Comparison of ENCODE assay signal across 14 cellular contexts in genomic region chr9:117412006-117412715, GRCh38. TPM values are rescaled to one million over a fixed set of nuclear protein-coding genes. Genes with fewer than 3 reads are reported as not detected.
A peak's percentile ranks its signal among the peaks of the same experiment; 100 is the strongest.
DNase-seq lines count a peak whose midpoint lies in the region; ATAC-seq, FAIRE-seq and TF ChIP-seq lines count a peak whose summit lies in the region.
"Had no signal": no experiment of that assay in that cellular context is flagged by ENCODE, and none has a peak within 500 bp of the region (broad histone marks: within the 10 kb centered on the region; RNA-seq: fewer than 3 reads in every experiment).

No MANE protein-coding gene starts in this region.

- intact Hi-C loops in PC-3 (cut with micrococcal nuclease) = no loop called here
- intact Hi-C loops in breast epithelium (cut with DNase I; ENCODE audit: low total_unique reads) = no loop called here

- H3K9me2 ChIP-seq in Karpas-422 (replicated peaks; ENCODE audit: insufficient read depth, low read length) = no peaks in the 10 kb centered on the region
- H3K9me2 ChIP-seq in PC-3 (replicated peaks; ENCODE audit: low read length) = no peaks in the 10 kb centered on the region

- DNase-seq in DMS53 (lab: John Stamatoyannopoulos, UW) = peak; percentile 71
- no peak for DNase-seq in Karpas-422
- DNase-seq in PC-3 = no peak
- DNase-seq in small intestine = no peak
- DNase-seq in effector CD4-positive, alpha-beta T cell = no peak
- no peak for DNase-seq in breast epithelium (ENCODE audit: low spot score in 2 of 2)
- DNase-seq: activated T-cell treated with anti-CD3 and anti-CD28 coated beads, Interleukin-2, amount 50 U/mL, for 24 hours; effector CD8-positive, alpha-beta T cell had no signal

- WGBS in small intestine, 3 donors = 30 to 38% (median 35%) methylated on average over 17 of the region's 17 CpGs

- H3K79me2 ChIP-seq in Karpas-422 (ENCODE audit: low read length) (no peaks in the 10 kb centered on the region), PC-3 (ENCODE audit: low read length) (no peaks in the 10 kb centered on the region)

- no peak for FAIRE-seq in small intestine (lab: Jason Lieb, UNC)
- FAIRE-seq: frontal cortex had no signal

- no peak overlapping the region for H2AFZ ChIP-seq in Karpas-422 (ENCODE audit: low read length)
- H2AFZ ChIP-seq in PC-3 (ENCODE audit: low read length) = no peak overlapping the region

- peak overlapping the region; percentile 80 to 86 (median 81) for H3K4me3 Mint-ChIP-seq in nephron
- H3K4me3 Mint-ChIP-seq: activated T-cell treated with anti-CD3 and anti-CD28 coated beads, Interleukin-2, amount 50 U/mL, for 24 hours had no signal

- H4K20me1 ChIP-seq in Karpas-422 (ENCODE audit: insufficient read depth, low read depth, low read length) (no peaks in the 10 kb centered on the region), PC-3 (ENCODE audit: low read length) (no peaks in the 10 kb centered on the region)

- H3K4me2 ChIP-seq in Karpas-422 (ENCODE audit: low read depth, low read length, poor library complexity, severe bottlenecking) = peak overlapping the region; percentile 42
- no peak overlapping the region for H3K4me2 ChIP-seq in PC-3 (ENCODE audit: low read length)

- BruUV-seq in PC-3 (replicated peaks; lab: Mats Ljungman, UMichigan) = no TSS peak

- H3K27ac ChIP-seq in Karpas-422 (ENCODE audit: low read length) (no peak overlapping the region), PC-3 (ENCODE audit: low read length) (no peak overlapping the region), small intestine (ENCODE audit: low read depth in 1 of 2, low read length in 1 of 2) (no peak overlapping the region), breast epithelium (no peak overlapping the region)
- H3K27ac ChIP-seq: C4-2B, right lobe of liver, suprapubic skin had no signal

- CTCF ChIA-PET in PC-3 (lab: Charles Lee) = interaction anchor here (0.7 kb wide), 1 partner anchor 505 kb away, joined by 3 read pairs; no protein-coding TSS in a partner anchor

- H3K9ac ChIP-seq in Karpas-422 (ENCODE audit: low read length) (no peak overlapping the region), PC-3 (ENCODE audit: low read length) (no peak overlapping the region)

- H3K9me3 ChIP-seq in Karpas-422 (ENCODE audit: low read length) = no peaks in the 10 kb centered on the region
- H3K9me3 ChIP-seq in PC-3 (ENCODE audit: low read length) = no peaks in the 10 kb centered on the region
- no peaks in the 10 kb centered on the region for H3K9me3 ChIP-seq in small intestine (ENCODE audit: control insufficient read depth, low read depth)
- no peaks in the 10 kb centered on the region for H3K9me3 ChIP-seq in breast epithelium
- H3K9me3 ChIP-seq: right lobe of liver, suprapubic skin had no signal

- H3K27me3 Mint-ChIP-seq in nephron (ENCODE audit: low read depth) = peaks cover 72% of the 10 kb centered on the region

- no peak overlapping the region for H3K27ac Mint-ChIP-seq in nephron
- H3K27ac Mint-ChIP-seq: activated T-cell treated with anti-CD3 and anti-CD28 coated beads, Interleukin-2, amount 50 U/mL, for 24 hours had no signal

- H3F3A ChIP-seq in PC-3 (ENCODE audit: low read length, unreplicated experiment) = no peaks in the 10 kb centered on the region

- no peak overlapping the region for H3K4me3 ChIP-seq in Karpas-422 (ENCODE audit: low read length)
- no peak overlapping the region for H3K4me3 ChIP-seq in PC-3 (ENCODE audit: low read length)
- H3K4me3 ChIP-seq in small intestine (ENCODE audit: low read depth in 1 of 2, low read length in 2 of 2) = no peak overlapping the region
- no peak overlapping the region for H3K4me3 ChIP-seq in breast epithelium
- H3K4me3 ChIP-seq: right lobe of liver had no signal

- TF ChIP-seq CTCF in nephron (IDR thresholded peaks at IDR 0.05; ENCODE audit: unreplicated experiment in 3 of 3) = no peak
- TF ChIP-seq CTCF in PC-3 (conservative IDR thresholded peaks at IDR 0.05; ENCODE audit: low read depth, low read length) = no peak
- TF ChIP-seq CTCF in breast epithelium (IDR thresholded peaks at IDR 0.05) = no peak

- H3K9me3 Mint-ChIP-seq in nephron = no peaks in the 10 kb centered on the region
- H3K9me3 Mint-ChIP-seq: activated T-cell treated with anti-CD3 and anti-CD28 coated beads, Interleukin-2, amount 50 U/mL, for 24 hours had no signal

- TF ChIP-seq POLR2A in breast epithelium (IDR thresholded peaks at IDR 0.05) = no peak

- H3K4me1 Mint-ChIP-seq in nephron = peaks cover 8% of the 10 kb centered on the region

- H3K36me3 Mint-ChIP-seq in nephron (ENCODE audit: low read depth) = no peaks in the 10 kb centered on the region

- H3K4me1 ChIP-seq in Karpas-422 (ENCODE audit: low read length) (peaks cover 24% of the 10 kb centered on the region), PC-3 (ENCODE audit: insufficient read depth, low read length) (no peaks in the 10 kb centered on the region), small intestine (ENCODE audit: control insufficient read depth in 2 of 2, insufficient read depth in 1 of 2, low read depth in 1 of 2, low read length in 1 of 2) (no peaks in the 10 kb centered on the region), breast epithelium (no peaks in the 10 kb centered on the region)

- H3K27me3 ChIP-seq in Karpas-422 (ENCODE audit: low read length) (no peaks in the 10 kb centered on the region), PC-3 (ENCODE audit: low read length) (peaks cover 37% of the 10 kb centered on the region), small intestine (ENCODE audit: control insufficient read depth in 2 of 2, insufficient read depth in 2 of 2, low read length in 2 of 2) (peaks cover 17 to 29% of the 10 kb centered on the region in 2 donors), breast epithelium (peaks cover 0 to 19% of the 10 kb centered on the region in 2 donors)

- H3K36me3 ChIP-seq in Karpas-422 (ENCODE audit: insufficient read depth, low read length) = no peaks in the 10 kb centered on the region
- no peaks in the 10 kb centered on the region for H3K36me3 ChIP-seq in PC-3 (ENCODE audit: low read depth, low read length)
- no peaks in the 10 kb centered on the region for H3K36me3 ChIP-seq in small intestine (ENCODE audit: control insufficient read depth in 2 of 2, insufficient read depth in 2 of 2, low read length in 2 of 2)
- no peaks in the 10 kb centered on the region for H3K36me3 ChIP-seq in breast epithelium
- H3K36me3 ChIP-seq: right lobe of liver, suprapubic skin had no signal

- POLR2A ChIA-PET in PC-3 (lab: Charles Lee; ENCODE audit: unreplicated experiment) = no interaction called here

- ATAC-seq in SK-N-SH treated with all-trans-retinoic acid at 6 μM for 48 hours (peak; percentile 8; the same call in 1 of the 3 replicates), PC-3 (no peak)

TF ChIP-seq in SK-N-SH treated with all-trans-retinoic acid at 6 μM for 48 hours, 23 proteins besides CTCF, POLR2A, EP300 and RAD21:
- TF ChIP-seq GLIS3 (CRISPR knock-in tag; IDR thresholded peaks at IDR 0.05) (no peak), RARB (CRISPR knock-in tag; IDR thresholded peaks at IDR 0.05) (no peak), ESRRG (CRISPR knock-in tag; IDR thresholded peaks at IDR 0.05) (no peak), ARNTL (CRISPR knock-in tag; IDR thresholded peaks at IDR 0.05; ENCODE audit: borderline replicate concordance, low read depth) (no peak), ZNF8 (CRISPR knock-in tag; IDR thresholded peaks at IDR 0.05) (no peak)
- TF ChIP-seq, protein P1, sequence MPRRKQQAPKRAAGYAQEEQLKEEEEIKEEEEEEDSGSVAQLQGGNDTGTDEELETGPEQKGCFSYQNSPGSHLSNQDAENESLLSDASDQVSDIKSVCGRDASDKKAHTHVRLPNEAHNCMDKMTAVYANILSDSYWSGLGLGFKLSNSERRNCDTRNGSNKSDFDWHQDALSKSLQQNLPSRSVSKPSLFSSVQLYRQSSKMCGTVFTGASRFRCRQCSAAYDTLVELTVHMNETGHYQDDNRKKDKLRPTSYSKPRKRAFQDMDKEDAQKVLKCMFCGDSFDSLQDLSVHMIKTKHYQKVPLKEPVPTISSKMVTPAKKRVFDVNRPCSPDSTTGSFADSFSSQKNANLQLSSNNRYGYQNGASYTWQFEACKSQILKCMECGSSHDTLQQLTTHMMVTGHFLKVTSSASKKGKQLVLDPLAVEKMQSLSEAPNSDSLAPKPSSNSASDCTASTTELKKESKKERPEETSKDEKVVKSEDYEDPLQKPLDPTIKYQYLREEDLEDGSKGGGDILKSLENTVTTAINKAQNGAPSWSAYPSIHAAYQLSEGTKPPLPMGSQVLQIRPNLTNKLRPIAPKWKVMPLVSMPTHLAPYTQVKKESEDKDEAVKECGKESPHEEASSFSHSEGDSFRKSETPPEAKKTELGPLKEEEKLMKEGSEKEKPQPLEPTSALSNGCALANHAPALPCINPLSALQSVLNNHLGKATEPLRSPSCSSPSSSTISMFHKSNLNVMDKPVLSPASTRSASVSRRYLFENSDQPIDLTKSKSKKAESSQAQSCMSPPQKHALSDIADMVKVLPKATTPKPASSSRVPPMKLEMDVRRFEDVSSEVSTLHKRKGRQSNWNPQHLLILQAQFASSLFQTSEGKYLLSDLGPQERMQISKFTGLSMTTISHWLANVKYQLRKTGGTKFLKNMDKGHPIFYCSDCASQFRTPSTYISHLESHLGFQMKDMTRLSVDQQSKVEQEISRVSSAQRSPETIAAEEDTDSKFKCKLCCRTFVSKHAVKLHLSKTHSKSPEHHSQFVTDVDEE (CRISPR knock-in tag; IDR thresholded peaks at IDR 0.05) = no peak

RNA-seq across cellular contexts. Expression of gene ASTN2, which starts 2.7 kb away (rescaled TPM):
- 5.3 TPM in 2 replicates for total RNA-seq in Karpas-422 (2014; rRNA removed; shearing (Covaris generic); ENCODE audit: low replicate concordance)
- total RNA-seq in PC-3 (2014; rRNA removed) = 3.5 and 6.2 TPM in 2 replicates
- 1 to 10 TPM; 3.0 to 3.8 (median 3.6) TPM for polyA plus RNA-seq in small intestine
- 10 to 100 TPM in 1 of 3 donors, 1 to 10 TPM in 2; 9.1 to 13.8 (median 9.8) TPM for total RNA-seq in breast epithelium
